ENCODE assay signal across 2 cellular contexts in the genomic region with DNA sequence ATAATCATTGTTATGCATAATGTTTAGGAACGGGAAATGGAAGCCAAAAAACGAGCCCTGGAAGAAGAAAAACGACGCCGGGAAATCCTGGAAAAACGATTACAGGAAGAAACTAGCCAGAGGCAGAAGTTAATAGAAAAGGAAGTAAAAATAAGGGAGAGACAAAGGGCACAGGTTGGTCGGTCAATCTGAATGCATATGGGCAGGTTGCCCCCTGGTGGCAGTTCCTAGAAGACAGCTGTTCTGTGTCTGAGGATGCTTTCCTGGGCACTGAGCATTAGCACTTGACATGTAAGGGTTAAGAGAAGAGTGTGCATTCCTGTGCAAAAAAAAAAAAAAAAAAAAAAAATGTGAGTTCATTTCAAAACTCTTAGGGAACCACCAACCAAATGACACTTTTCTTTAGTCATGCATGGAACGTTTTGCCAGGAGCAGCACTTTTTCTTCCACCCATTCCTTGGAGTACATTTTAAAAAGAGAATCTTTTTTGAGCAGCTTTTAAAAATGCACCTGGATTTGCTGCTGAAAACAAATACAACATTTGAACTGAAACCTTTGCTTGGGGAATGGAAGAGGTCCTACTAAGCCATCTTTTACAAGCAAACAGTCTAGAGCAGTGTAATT.
TF ChIP-seq lines count a peak whose summit lies in the region.

No MANE protein-coding gene starts in this region.

TF ChIP-seq in A549, 52 proteins besides CTCF, POLR2A, EP300 and RAD21:
- TF ChIP-seq TFCP2L1 (CRISPR knock-in tag; IDR thresholded peaks at IDR 0.05) (no peak), SMC3 (IDR thresholded peaks at IDR 0.05) (peak; percentile 97)
TF ChIP-seq in A549: peak in this region for 1.

TF ChIP-seq in K562, 482 proteins besides CTCF, POLR2A, EP300 and RAD21:
- TF ChIP-seq NFIX (CRISPR knock-in tag; IDR thresholded peaks at IDR 0.05; ENCODE audit: low read depth): no peak
- TF ChIP-seq SMC3 (conservative IDR thresholded peaks at IDR 0.05; ENCODE audit: insufficient read depth, low read depth, low read length): peak; percentile 67
